16 cellular contexts compared by ENCODE assay signal in the genomic region with DNA sequence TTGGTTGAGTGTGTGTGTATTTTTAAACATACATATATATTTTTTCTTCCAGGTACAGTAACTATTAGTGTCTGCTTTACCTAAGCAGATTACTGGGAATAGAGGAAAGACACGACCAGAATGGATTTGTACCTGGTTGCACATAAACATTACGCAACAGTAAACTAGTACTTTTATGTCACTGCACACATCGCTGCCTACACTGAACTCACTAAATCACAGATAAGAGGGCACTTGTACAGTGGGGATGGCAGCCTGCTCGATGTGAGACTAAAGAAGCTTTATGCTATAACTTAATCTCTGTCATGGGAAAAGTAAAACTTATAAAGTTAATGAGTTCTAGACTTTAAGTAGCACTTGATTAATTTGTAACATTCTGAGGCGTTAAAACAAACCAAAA.
DNase-seq lines count a peak whose midpoint lies in the region; ATAC-seq and TF ChIP-seq lines count a peak whose summit lies in the region.
"Had no signal": no experiment of that assay in that cellular context is flagged by ENCODE, and none has a peak within 500 bp of the region (broad histone marks: within the 10 kb centered on the region; RNA-seq: fewer than 3 reads in every experiment).

No MANE protein-coding gene starts in this region.

- TF ChIP-seq CTCF in retinal pigment epithelial cell (conservative IDR thresholded peaks at IDR 0.05; ENCODE audit: low read depth, low read length): no peak

- DNase-seq in NCI-H1436 treated with DMSO at 0.1 percent for 48 hours (lab: John Stamatoyannopoulos, UW): peak; percentile 31
- no peak for DNase-seq in NCI-H1436 (lab: John Stamatoyannopoulos, UW)
- DNase-seq in NCI-H460 (ENCODE audit: extremely low read depth, low read depth): peak; percentile 13
- DNase-seq in glomerular visceral epithelial cell (ENCODE audit: extremely low spot score): peak; percentile 40
- peak; percentile 19 for DNase-seq in retinal pigment epithelial cell (ENCODE audit: low read depth)
- no peak for DNase-seq in NCI-H446 treated with DMSO at 0.1 percent for 48 hours (lab: John Stamatoyannopoulos, UW)
- DNase-seq: activated naive CD4-positive, alpha-beta T cell; CD4-positive, alpha-beta T cell; GDM1; stimulated activated CD4-positive, alpha-beta T cell treated with anti-CD3 and anti-CD28 coated beads, Interleukin-4, amount 100 ng/mL, for 4 hours had no signal

- ATAC-seq in GM21423 (IDR thresholded peaks at IDR 0.05; ENCODE audit: unreplicated experiment): no peak
- no peak for ATAC-seq in HG03469 (IDR thresholded peaks at IDR 0.05; ENCODE audit: unreplicated experiment)
- ATAC-seq: A549; sciatic nerve; stimulated activated effector memory CD8-positive, alpha-beta T cell treated with anti-CD3 and anti-CD28 coated beads, Interleukin-12 subunit alpha, Interleukin-12 subunit beta, amount 100 ng/mL, for 72 hours had no signal

- H3K4me3 ChIP-seq in retinal pigment epithelial cell (ENCODE audit: low read length): no peak overlapping the region
- H3K4me3 ChIP-seq: A549, neural progenitor cell had no signal

Comparison
In these comparisons a context has a peak if more than half of its experiments do, and no peak if none do; other contexts are left out.
1. DNase-seq: peak in NCI-H1436 treated with DMSO at 0.1 percent for 48 hours (single experiment), NCI-H460 (single experiment), glomerular visceral epithelial cell (single experiment) and retinal pigment epithelial cell (single experiment); none in NCI-H1436 (single experiment) and NCI-H446 treated with DMSO at 0.1 percent for 48 hours (single experiment).